In genomic region chr7:106717997-106718871, GRCh38 we compare ENCODE assay signal across 9 cellular contexts. TPM values are rescaled to one million over a fixed set of nuclear protein-coding genes. Genes with fewer than 3 reads are reported as not detected.
DNase-seq lines count a peak whose midpoint lies in the region; ATAC-seq and TF ChIP-seq lines count a peak whose summit lies in the region.
"Had no signal": no experiment of that assay in that cellular context is flagged by ENCODE, and none has a peak within 500 bp of the region (broad histone marks: within the 10 kb centered on the region; RNA-seq: fewer than 3 reads in every experiment).

No MANE protein-coding gene starts in this region.

- H3K4me3 Mint-ChIP-seq in CD4-positive, CD25-positive, alpha-beta regulatory T cell = no peak overlapping the region
- no peak overlapping the region for H3K4me3 Mint-ChIP-seq in T-helper 2 cell treated with Interferon-gamma antibody and Interleukin-4, amounts not matched to agents 5 μg/mL and 100 μg/mL, for 36 hours

- H3K4me1 Mint-ChIP-seq in CD4-positive, CD25-positive, alpha-beta regulatory T cell = peaks cover 6 to 19% (median 15%) of the 10 kb centered on the region in 4 donors
- H3K4me1 Mint-ChIP-seq in T-helper 2 cell treated with Interferon-gamma antibody and Interleukin-4, amounts not matched to agents 5 μg/mL and 100 μg/mL, for 36 hours (ENCODE audit: low read depth) = peaks cover 17% of the 10 kb centered on the region

- WGBS in body of pancreas, 2 donors = 33 to 45% methylated on average over 3 of the region's 3 CpGs
- WGBS in lung, 2 donors = 17 to 28% methylated on average over 3 of the region's 3 CpGs

- H3K27ac ChIP-seq in CD4-positive, CD25-positive, alpha-beta regulatory T cell (ENCODE audit: insufficient read depth, low read length, poor library complexity, severe bottlenecking) = peak overlapping the region; percentile 66
- H3K27ac ChIP-seq in body of pancreas = peak overlapping the region in 1 of 4 donors; percentile 23
- H3K27ac ChIP-seq in lung (ENCODE audit: low read depth in 1 of 2, low read length in 1 of 2) = peak overlapping the region in 1 of 2 donors; percentile 40
- H3K27ac ChIP-seq: uterus had no signal

- H3K27me3 ChIP-seq in CD4-positive, CD25-positive, alpha-beta regulatory T cell (ENCODE audit: control insufficient read depth, insufficient read depth, low read length) = no peaks in the 10 kb centered on the region
- H3K27me3 ChIP-seq in body of pancreas (no peaks in the 10 kb centered on the region), lung (ENCODE audit: control insufficient read depth, insufficient read depth) (no peaks in the 10 kb centered on the region)
- H3K27me3 ChIP-seq: uterus had no signal

- TF ChIP-seq CTCF in body of pancreas (IDR thresholded peaks at IDR 0.05) = no peak
- TF ChIP-seq CTCF in lung (IDR thresholded peaks at IDR 0.05; ENCODE audit: control extremely low read depth, extremely low read depth) = no peak

- H3K36me3 ChIP-seq in CD4-positive, CD25-positive, alpha-beta regulatory T cell (ENCODE audit: control insufficient read depth, insufficient read depth, low read length) = no peaks in the 10 kb centered on the region
- H3K36me3 ChIP-seq in body of pancreas (replicated peaks in 1 of 2; ENCODE audit: insufficient read depth in 1 of 2, low read depth in 2 of 2) (no peaks in the 10 kb centered on the region), lung (ENCODE audit: control insufficient read depth in 2 of 2, insufficient read depth in 2 of 2, low read length in 2 of 2) (no peaks in the 10 kb centered on the region)
- H3K36me3 ChIP-seq: uterus had no signal

- DNase-seq in CD4-positive, CD25-positive, alpha-beta regulatory T cell = peak; percentile 29 to 90 (median 65)
- DNase-seq in HT1080 (ENCODE audit: low read depth) (peak; percentile 93), body of pancreas (peak in 2 of 4 donors; percentile 16 to 60), lung (ENCODE audit: low spot score) (peak; percentile 48), NCI-H1436 (lab: John Stamatoyannopoulos, UW) (no peak)
- peak; percentile 86 for DNase-seq in T-helper 2 cell treated with Interferon-gamma antibody and Interleukin-4, amounts not matched to agents 5 μg/mL and 100 μg/mL, for 36 hours (ENCODE audit: low spot score)
- peak; percentile 21 to 79 for DNase-seq in stimulated activated CD8-positive, alpha-beta memory T cell treated with anti-CD3 and anti-CD28 coated beads, Interleukin-7, amount 100 ng/mL, for 48 hours (ENCODE audit: extremely low read depth in 1 of 2, low read depth in 1 of 2)

- no peaks in the 10 kb centered on the region for H3K36me3 Mint-ChIP-seq in CD4-positive, CD25-positive, alpha-beta regulatory T cell
- peaks cover 8% of the 10 kb centered on the region for H3K36me3 Mint-ChIP-seq in T-helper 2 cell treated with Interferon-gamma antibody and Interleukin-4, amounts not matched to agents 5 μg/mL and 100 μg/mL, for 36 hours (ENCODE audit: low read depth)

- no peaks in the 10 kb centered on the region for H3K9me3 ChIP-seq in CD4-positive, CD25-positive, alpha-beta regulatory T cell (ENCODE audit: control insufficient read depth in 2 of 2, low read length in 2 of 2)
- H3K9me3 ChIP-seq in body of pancreas = no peaks in the 10 kb centered on the region
- no peaks in the 10 kb centered on the region for H3K9me3 ChIP-seq in lung (ENCODE audit: control insufficient read depth in 2 of 2, insufficient read depth in 1 of 2, low read length in 1 of 2)
- H3K9me3 ChIP-seq: uterus had no signal

- peaks cover 0 to 8% (median 4%) of the 10 kb centered on the region in 7 donors for H3K9me3 Mint-ChIP-seq in CD4-positive, CD25-positive, alpha-beta regulatory T cell
- peaks cover 7% of the 10 kb centered on the region for H3K9me3 Mint-ChIP-seq in T-helper 2 cell treated with Interferon-gamma antibody and Interleukin-4, amounts not matched to agents 5 μg/mL and 100 μg/mL, for 36 hours

- peaks cover 23% of the 10 kb centered on the region for H3K4me1 ChIP-seq in CD4-positive, CD25-positive, alpha-beta regulatory T cell (ENCODE audit: control insufficient read depth, insufficient read depth, low read length, poor library complexity, severe bottlenecking)
- no peaks in the 10 kb centered on the region for H3K4me1 ChIP-seq in body of pancreas
- H3K4me1 ChIP-seq in lung (ENCODE audit: control insufficient read depth in 2 of 2, insufficient read depth in 2 of 2, low read length in 2 of 2) = peaks cover 1 to 4% of the 10 kb centered on the region in 2 donors
- H3K4me1 ChIP-seq: uterus had no signal

- H3K27me3 Mint-ChIP-seq in CD4-positive, CD25-positive, alpha-beta regulatory T cell = peaks cover 4% of the 10 kb centered on the region
- H3K27me3 Mint-ChIP-seq in T-helper 2 cell treated with Interferon-gamma antibody and Interleukin-4, amounts not matched to agents 5 μg/mL and 100 μg/mL, for 36 hours (ENCODE audit: low read depth) = no peaks in the 10 kb centered on the region

- no peak overlapping the region for H3K27ac Mint-ChIP-seq in CD4-positive, CD25-positive, alpha-beta regulatory T cell
- H3K27ac Mint-ChIP-seq in T-helper 2 cell treated with Interferon-gamma antibody and Interleukin-4, amounts not matched to agents 5 μg/mL and 100 μg/mL, for 36 hours = no peak overlapping the region

- peak overlapping the region; percentile 27 for H3K4me3 ChIP-seq in CD4-positive, CD25-positive, alpha-beta regulatory T cell (ENCODE audit: low read depth, low read length)
- H3K4me3 ChIP-seq in body of pancreas (no peak overlapping the region), lung (no peak overlapping the region)
- H3K4me3 ChIP-seq: uterus had no signal

- no peak for TF ChIP-seq POLR2A in body of pancreas (IDR thresholded peaks at IDR 0.05)

- intact Hi-C loops in body of pancreas (cut with DNase I) = no loop called here

- peak; percentile 98 to 100 for ATAC-seq in CD4-positive, CD25-positive, alpha-beta regulatory T cell (ENCODE audit: low read depth in 2 of 2)
- peak; percentile 75 for ATAC-seq in GM21367 (IDR thresholded peaks at IDR 0.05; ENCODE audit: unreplicated experiment)
- ATAC-seq in body of pancreas = peak; percentile 47
- ATAC-seq in lung (ENCODE audit: insufficient read depth, low FRiP score) = peak; percentile 90

RNA-seq across cellular contexts. Expression of gene CCDC71L, which starts 57.3 kb away (rescaled TPM):
- 19.3 TPM for total RNA-seq in CD4-positive, CD25-positive, alpha-beta regulatory T cell
- polyA plus RNA-seq in CD4-positive, CD25-positive, alpha-beta regulatory T cell = 1 to 10 TPM; 3.5 to 6.4 (median 4.6) TPM
- 18.1 and 21.8 TPM in 2 replicates for total RNA-seq in HT1080 (2014; rRNA removed; shearing (Covaris generic))
- 12.1 and 17.2 TPM in 2 replicates for polyA plus RNA-seq in HT1080 (2015; cell fraction: cytosol; rRNA removed)
- 8.9 and 9.3 TPM in 2 replicates for polyA plus RNA-seq in HT1080 (2015; cell fraction: nucleus; rRNA removed)
- total RNA-seq in body of pancreas (10 to 100 TPM in 1 of 2 donors, 1 to 10 TPM in 1; 8.6 to 23.7 TPM), lung (10 to 100 TPM in 1 of 2 donors, 1 to 10 TPM in 1; 8.5 to 32.4 TPM)
- polyA plus RNA-seq in lung = 10 to 100 TPM; 14.4 to 47.6 TPM

Comparison
In these comparisons a context has a peak if more than half of its experiments do, and no peak if none do; other contexts are left out.
1. ATAC-seq: peak in every context shown above with its lines; median percentile 99 in CD4-positive, CD25-positive, alpha-beta regulatory T cell; 90 in lung; 75 in GM21367; 47 in body of pancreas.